In genomic region chr15:73633111-73633990, GRCh38 we compare ENCODE assay signal across 1 cellular context.
TF ChIP-seq lines count a peak whose summit lies in the region.

Gene NPTN, minus strand, starts transcription at chr15:73633389. Its CDS starts 174 bp downstream, at chr15:73633215.

TF ChIP-seq in GM12878, 131 proteins besides CTCF, POLR2A, EP300 and RAD21 (continued from another document and continues in another):
- TF ChIP-seq, protein P1, sequence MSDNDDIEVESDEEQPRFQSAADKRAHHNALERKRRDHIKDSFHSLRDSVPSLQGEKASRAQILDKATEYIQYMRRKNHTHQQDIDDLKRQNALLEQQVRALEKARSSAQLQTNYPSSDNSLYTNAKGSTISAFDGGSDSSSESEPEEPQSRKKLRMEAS (IDR thresholded peaks at IDR 0.05; ENCODE audit: low read depth, low read length), result peak; percentile 97
- TF ChIP-seq HCFC1 (IDR thresholded peaks at IDR 0.05; ENCODE audit: low read length) (no peak; the same call in 1 of the 2 replicates), NFYA (IDR thresholded peaks at IDR 0.05; ENCODE audit: borderline replicate concordance, low read depth, low read length) (no peak), SMAD1 (IDR thresholded peaks at IDR 0.05; ENCODE audit: low read depth, partially characterized antibody) (no peak), CUX1 (IDR thresholded peaks at IDR 0.05; ENCODE audit: insufficient replicate concordance, low read depth, low read length) (no peak), PRDM15 (CRISPR knock-in tag; IDR thresholded peaks at IDR 0.05) (no peak), SREBF2 (IDR thresholded peaks at IDR 0.05; ENCODE audit: low read length) (no peak), IKZF2 (IDR thresholded peaks at IDR 0.05) (peak; percentile 11 to 56; a peak in 3 of 4 replicates), EGR1 (IDR thresholded peaks at IDR 0.05; ENCODE audit: borderline replicate concordance in 1 of 2, low read depth in 2 of 2, low read length in 2 of 2) (peak in 1 of 2 experiments; percentile 72; a peak in 1 of 3 replicates), DPF2 (IDR thresholded peaks at IDR 0.05) (no peak), IRF4 (IDR thresholded peaks at IDR 0.05; ENCODE audit: low read depth, low read length) (no peak), GABPA (IDR thresholded peaks at IDR 0.05; ENCODE audit: low read depth) (no peak), MEF2A (IDR thresholded peaks at IDR 0.05; ENCODE audit: insufficient read depth, low read depth, low read length) (no peak), ZNF274 (IDR thresholded peaks at IDR 0.05; ENCODE audit: insufficient read depth, insufficient read length) (no peak), TCF3 (IDR thresholded peaks at IDR 0.05; ENCODE audit: borderline replicate concordance, insufficient read depth, low read depth, low read length) (0 out of 2 replicates have a peak, but pooled peaks have one; percentile 7), HDAC6 (IDR thresholded peaks at IDR 0.05; ENCODE audit: unreplicated experiment) (no peak), ETV6 (conservative IDR thresholded peaks at IDR 0.05 in 1 of 2, IDR thresholded peaks at IDR 0.05 in 1 of 2; ENCODE audit: borderline replicate concordance in 1 of 2, low read depth in 1 of 2) (no peak), SP1 (IDR thresholded peaks at IDR 0.05; ENCODE audit: low read depth, low read length) (peak; percentile 62), CHD1 (IDR thresholded peaks at IDR 0.05; ENCODE audit: low read depth, low read length) (no peak), ZNF24 (IDR thresholded peaks at IDR 0.05) (no peak), BACH1 (IDR thresholded peaks at IDR 0.05; ENCODE audit: borderline replicate concordance) (peak; percentile 55; the same call in 1 of the 2 replicates), SIN3A (IDR thresholded peaks at IDR 0.05; ENCODE audit: low read depth, low read length) (peak; percentile 52; the same call in 1 of the 2 replicates), LARP7 (IDR thresholded peaks at IDR 0.05) (0 out of 2 replicates have a peak, but pooled peaks have one; percentile 23), CBX5 (IDR thresholded peaks at IDR 0.05; ENCODE audit: low read depth) (no peak), MTA2 (IDR thresholded peaks at IDR 0.05; ENCODE audit: low read depth) (no peak), ZBED1 (IDR thresholded peaks at IDR 0.05; ENCODE audit: borderline replicate concordance) (no peak), E2F8 (IDR thresholded peaks at IDR 0.05; ENCODE audit: low read depth, partially characterized antibody) (no peak), STAT1 (conservative IDR thresholded peaks at IDR 0.05) (no peak), STAT3 (IDR thresholded peaks at IDR 0.05; ENCODE audit: low read depth, low read length) (no peak), CREB1 (IDR thresholded peaks at IDR 0.05; ENCODE audit: low read depth) (peak; percentile 8; the same call in 1 of the 2 replicates)
- TF ChIP-seq, protein P2, sequence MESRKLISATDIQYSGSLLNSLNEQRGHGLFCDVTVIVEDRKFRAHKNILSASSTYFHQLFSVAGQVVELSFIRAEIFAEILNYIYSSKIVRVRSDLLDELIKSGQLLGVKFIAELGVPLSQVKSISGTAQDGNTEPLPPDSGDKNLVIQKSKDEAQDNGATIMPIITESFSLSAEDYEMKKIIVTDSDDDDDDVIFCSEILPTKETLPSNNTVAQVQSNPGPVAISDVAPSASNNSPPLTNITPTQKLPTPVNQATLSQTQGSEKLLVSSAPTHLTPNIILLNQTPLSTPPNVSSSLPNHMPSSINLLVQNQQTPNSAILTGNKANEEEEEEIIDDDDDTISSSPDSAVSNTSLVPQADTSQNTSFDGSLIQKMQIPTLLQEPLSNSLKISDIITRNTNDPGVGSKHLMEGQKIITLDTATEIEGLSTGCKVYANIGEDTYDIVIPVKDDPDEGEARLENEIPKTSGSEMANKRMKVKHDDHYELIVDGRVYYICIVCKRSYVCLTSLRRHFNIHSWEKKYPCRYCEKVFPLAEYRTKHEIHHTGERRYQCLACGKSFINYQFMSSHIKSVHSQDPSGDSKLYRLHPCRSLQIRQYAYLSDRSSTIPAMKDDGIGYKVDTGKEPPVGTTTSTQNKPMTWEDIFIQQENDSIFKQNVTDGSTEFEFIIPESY (IDR thresholded peaks at IDR 0.05), result no peak
- TF ChIP-seq, protein P3, sequence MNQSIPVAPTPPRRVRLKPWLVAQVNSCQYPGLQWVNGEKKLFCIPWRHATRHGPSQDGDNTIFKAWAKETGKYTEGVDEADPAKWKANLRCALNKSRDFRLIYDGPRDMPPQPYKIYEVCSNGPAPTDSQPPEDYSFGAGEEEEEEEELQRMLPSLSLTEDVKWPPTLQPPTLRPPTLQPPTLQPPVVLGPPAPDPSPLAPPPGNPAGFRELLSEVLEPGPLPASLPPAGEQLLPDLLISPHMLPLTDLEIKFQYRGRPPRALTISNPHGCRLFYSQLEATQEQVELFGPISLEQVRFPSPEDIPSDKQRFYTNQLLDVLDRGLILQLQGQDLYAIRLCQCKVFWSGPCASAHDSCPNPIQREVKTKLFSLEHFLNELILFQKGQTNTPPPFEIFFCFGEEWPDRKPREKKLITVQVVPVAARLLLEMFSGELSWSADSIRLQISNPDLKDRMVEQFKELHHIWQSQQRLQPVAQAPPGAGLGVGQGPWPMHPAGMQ (IDR thresholded peaks at IDR 0.05; ENCODE audit: borderline replicate concordance), result 0 out of 2 replicates have a peak, but pooled peaks have one; percentile 43
- TF ChIP-seq, protein P4, sequence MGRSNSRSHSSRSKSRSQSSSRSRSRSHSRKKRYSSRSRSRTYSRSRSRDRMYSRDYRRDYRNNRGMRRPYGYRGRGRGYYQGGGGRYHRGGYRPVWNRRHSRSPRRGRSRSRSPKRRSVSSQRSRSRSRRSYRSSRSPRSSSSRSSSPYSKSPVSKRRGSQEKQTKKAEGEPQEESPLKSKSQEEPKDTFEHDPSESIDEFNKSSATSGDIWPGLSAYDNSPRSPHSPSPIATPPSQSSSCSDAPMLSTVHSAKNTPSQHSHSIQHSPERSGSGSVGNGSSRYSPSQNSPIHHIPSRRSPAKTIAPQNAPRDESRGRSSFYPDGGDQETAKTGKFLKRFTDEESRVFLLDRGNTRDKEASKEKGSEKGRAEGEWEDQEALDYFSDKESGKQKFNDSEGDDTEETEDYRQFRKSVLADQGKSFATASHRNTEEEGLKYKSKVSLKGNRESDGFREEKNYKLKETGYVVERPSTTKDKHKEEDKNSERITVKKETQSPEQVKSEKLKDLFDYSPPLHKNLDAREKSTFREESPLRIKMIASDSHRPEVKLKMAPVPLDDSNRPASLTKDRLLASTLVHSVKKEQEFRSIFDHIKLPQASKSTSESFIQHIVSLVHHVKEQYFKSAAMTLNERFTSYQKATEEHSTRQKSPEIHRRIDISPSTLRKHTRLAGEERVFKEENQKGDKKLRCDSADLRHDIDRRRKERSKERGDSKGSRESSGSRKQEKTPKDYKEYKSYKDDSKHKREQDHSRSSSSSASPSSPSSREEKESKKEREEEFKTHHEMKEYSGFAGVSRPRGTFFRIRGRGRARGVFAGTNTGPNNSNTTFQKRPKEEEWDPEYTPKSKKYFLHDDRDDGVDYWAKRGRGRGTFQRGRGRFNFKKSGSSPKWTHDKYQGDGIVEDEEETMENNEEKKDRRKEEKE (IDR thresholded peaks at IDR 0.05), result no peak
- TF ChIP-seq, protein P5, sequence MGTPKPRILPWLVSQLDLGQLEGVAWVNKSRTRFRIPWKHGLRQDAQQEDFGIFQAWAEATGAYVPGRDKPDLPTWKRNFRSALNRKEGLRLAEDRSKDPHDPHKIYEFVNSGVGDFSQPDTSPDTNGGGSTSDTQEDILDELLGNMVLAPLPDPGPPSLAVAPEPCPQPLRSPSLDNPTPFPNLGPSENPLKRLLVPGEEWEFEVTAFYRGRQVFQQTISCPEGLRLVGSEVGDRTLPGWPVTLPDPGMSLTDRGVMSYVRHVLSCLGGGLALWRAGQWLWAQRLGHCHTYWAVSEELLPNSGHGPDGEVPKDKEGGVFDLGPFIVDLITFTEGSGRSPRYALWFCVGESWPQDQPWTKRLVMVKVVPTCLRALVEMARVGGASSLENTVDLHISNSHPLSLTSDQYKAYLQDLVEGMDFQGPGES (IDR thresholded peaks at IDR 0.05), result no peak
- TF ChIP-seq, protein P6, sequence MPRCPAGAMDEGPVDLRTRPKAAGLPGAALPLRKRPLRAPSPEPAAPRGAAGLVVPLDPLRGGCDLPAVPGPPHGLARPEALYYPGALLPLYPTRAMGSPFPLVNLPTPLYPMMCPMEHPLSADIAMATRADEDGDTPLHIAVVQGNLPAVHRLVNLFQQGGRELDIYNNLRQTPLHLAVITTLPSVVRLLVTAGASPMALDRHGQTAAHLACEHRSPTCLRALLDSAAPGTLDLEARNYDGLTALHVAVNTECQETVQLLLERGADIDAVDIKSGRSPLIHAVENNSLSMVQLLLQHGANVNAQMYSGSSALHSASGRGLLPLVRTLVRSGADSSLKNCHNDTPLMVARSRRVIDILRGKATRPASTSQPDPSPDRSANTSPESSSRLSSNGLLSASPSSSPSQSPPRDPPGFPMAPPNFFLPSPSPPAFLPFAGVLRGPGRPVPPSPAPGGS (IDR thresholded peaks at IDR 0.05; ENCODE audit: borderline replicate concordance, insufficient read depth, low read depth, low read length, poor library complexity, severe bottlenecking), result no peak
